Comparison of ENCODE assay signal across 1 cellular context in genomic region chr4:74097631-74098550, GRCh38.
TF ChIP-seq lines count a peak whose summit lies in the region.

No MANE protein-coding gene starts in this region.

TF ChIP-seq in K562, 482 proteins besides CTCF, POLR2A, EP300 and RAD21 (continued from another document and continues in another):
- TF ChIP-seq, protein P1, sequence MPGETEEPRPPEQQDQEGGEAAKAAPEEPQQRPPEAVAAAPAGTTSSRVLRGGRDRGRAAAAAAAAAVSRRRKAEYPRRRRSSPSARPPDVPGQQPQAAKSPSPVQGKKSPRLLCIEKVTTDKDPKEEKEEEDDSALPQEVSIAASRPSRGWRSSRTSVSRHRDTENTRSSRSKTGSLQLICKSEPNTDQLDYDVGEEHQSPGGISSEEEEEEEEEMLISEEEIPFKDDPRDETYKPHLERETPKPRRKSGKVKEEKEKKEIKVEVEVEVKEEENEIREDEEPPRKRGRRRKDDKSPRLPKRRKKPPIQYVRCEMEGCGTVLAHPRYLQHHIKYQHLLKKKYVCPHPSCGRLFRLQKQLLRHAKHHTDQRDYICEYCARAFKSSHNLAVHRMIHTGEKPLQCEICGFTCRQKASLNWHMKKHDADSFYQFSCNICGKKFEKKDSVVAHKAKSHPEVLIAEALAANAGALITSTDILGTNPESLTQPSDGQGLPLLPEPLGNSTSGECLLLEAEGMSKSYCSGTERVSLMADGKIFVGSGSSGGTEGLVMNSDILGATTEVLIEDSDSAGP (CRISPR knock-in tag; IDR thresholded peaks at IDR 0.05): no peak
- TF ChIP-seq C11orf30 (IDR thresholded peaks at IDR 0.05; ENCODE audit: low read depth) (peak; percentile 52; the same call in 1 of the 2 replicates), ZNF431 (CRISPR knock-in tag; IDR thresholded peaks at IDR 0.05) (no peak), SIRT6 (IDR thresholded peaks at IDR 0.05; ENCODE audit: low read depth, low read length) (no peak), AFF1 (IDR thresholded peaks at IDR 0.05; ENCODE audit: low read depth in 1 of 2, partially characterized antibody in 2 of 2) (peak in 1 of 2 experiments; percentile 19), ZNF589 (CRISPR knock-in tag; IDR thresholded peaks at IDR 0.05; ENCODE audit: low read depth) (peak; percentile 33; the same call in 1 of the 2 replicates), JUND (IDR thresholded peaks at IDR 0.05; ENCODE audit: borderline replicate concordance, low read depth, low read length) (no peak), JUND (tag; IDR thresholded peaks at IDR 0.05; ENCODE audit: borderline replicate concordance, low read depth, low read length) (no peak), GATA2 (CRISPR knock-in tag; IDR thresholded peaks at IDR 0.05) (no peak), ELF2 (CRISPR knock-in tag; IDR thresholded peaks at IDR 0.05) (no peak), HNRNPH1 (optimal IDR thresholded peaks at IDR 0.05; ENCODE audit: low read depth, low read length) (no peak), POLR2H (tag; IDR thresholded peaks at IDR 0.05; ENCODE audit: low read depth) (peak; percentile 46), U2AF2 (optimal IDR thresholded peaks at IDR 0.05; ENCODE audit: low read depth, low read length) (no peak), ZFPM2 (CRISPR knock-in tag; IDR thresholded peaks at IDR 0.05) (0 out of 2 replicates have a peak, but pooled peaks have one; percentile 19), MYNN (IDR thresholded peaks at IDR 0.05) (no peak), MYNN (CRISPR knock-in tag; IDR thresholded peaks at IDR 0.05) (no peak), MTA1 (IDR thresholded peaks at IDR 0.05; ENCODE audit: borderline replicate concordance) (no peak), ERF (CRISPR knock-in tag; IDR thresholded peaks at IDR 0.05) (0 out of 2 replicates have a peak, but pooled peaks have one; percentile 24), NEUROD1 (IDR thresholded peaks at IDR 0.05; ENCODE audit: borderline replicate concordance, low read depth, low read length, partially characterized antibody) (no peak), OTX1 (CRISPR knock-in tag; IDR thresholded peaks at IDR 0.05) (peak; percentile 67; the same call in 1 of the 2 replicates), SP1 (CRISPR knock-in tag; IDR thresholded peaks at IDR 0.05) (no peak; the same call in 1 of the 2 replicates), HNRNPUL1 (IDR thresholded peaks at IDR 0.05; ENCODE audit: low read length) (no peak), ZNF239 (CRISPR knock-in tag; IDR thresholded peaks at IDR 0.05) (no peak), SREBF1 (IDR thresholded peaks at IDR 0.05; ENCODE audit: borderline replicate concordance, low read depth, low read length) (no peak), SMC3 (conservative IDR thresholded peaks at IDR 0.05; ENCODE audit: insufficient read depth, low read depth, low read length) (no peak), MAZ (CRISPR knock-in tag; conservative IDR thresholded peaks at IDR 0.05 in 1 of 2, IDR thresholded peaks at IDR 0.05 in 1 of 2) (peak; percentile 13 to 49; a peak in 1 of 4 replicates), HDAC8 (tag; IDR thresholded peaks at IDR 0.05) (no peak), HSF4 (CRISPR knock-in tag; IDR thresholded peaks at IDR 0.05; ENCODE audit: borderline replicate concordance) (peak; percentile 30; the same call in 1 of the 2 replicates), ZNF224 (CRISPR knock-in tag; IDR thresholded peaks at IDR 0.05) (no peak), THRB (CRISPR knock-in tag; conservative IDR thresholded peaks at IDR 0.05) (peak; percentile 66), STAT6 (CRISPR knock-in tag; IDR thresholded peaks at IDR 0.05) (no peak), YY1 (IDR thresholded peaks at IDR 0.05; ENCODE audit: borderline replicate concordance in 1 of 3, control insufficient read depth in 1 of 3, extremely low read depth in 1 of 3, insufficient read depth in 3 of 3, insufficient read length in 1 of 3, insufficient replicate concordance in 2 of 3, low read depth in 1 of 3, low read length in 2 of 3) (peak in 1 of 3 experiments; percentile 69), ZNF512 (tag; IDR thresholded peaks at IDR 0.05) (no peak), NCOA6 (IDR thresholded peaks at IDR 0.05) (no peak), ARID2 (IDR thresholded peaks at IDR 0.05) (no peak), ZNF395 (CRISPR knock-in tag; IDR thresholded peaks at IDR 0.05) (peak; percentile 85), TBP (optimal IDR thresholded peaks at IDR 0.05; ENCODE audit: low read depth, low read length) (peak; percentile 10), ZEB2 (IDR thresholded peaks at IDR 0.05) (peak; percentile 37; the same call in 1 of the 2 replicates), DACH1 (IDR thresholded peaks at IDR 0.05; ENCODE audit: partially characterized antibody) (no peak), ATF1 (CRISPR knock-in tag; IDR thresholded peaks at IDR 0.05) (no peak), ATF1 (tag; IDR thresholded peaks at IDR 0.05) (no peak), NKRF (IDR thresholded peaks at IDR 0.05; ENCODE audit: borderline replicate concordance) (no peak), MECOM (CRISPR knock-in tag; IDR thresholded peaks at IDR 0.05) (peak; percentile 7; the same call in 1 of the 2 replicates), XRCC3 (IDR thresholded peaks at IDR 0.05) (no peak), MAFG (tag; conservative IDR thresholded peaks at IDR 0.05) (peak; percentile 46; the same call in 1 of the 2 replicates)
- TF ChIP-seq, protein P2, sequence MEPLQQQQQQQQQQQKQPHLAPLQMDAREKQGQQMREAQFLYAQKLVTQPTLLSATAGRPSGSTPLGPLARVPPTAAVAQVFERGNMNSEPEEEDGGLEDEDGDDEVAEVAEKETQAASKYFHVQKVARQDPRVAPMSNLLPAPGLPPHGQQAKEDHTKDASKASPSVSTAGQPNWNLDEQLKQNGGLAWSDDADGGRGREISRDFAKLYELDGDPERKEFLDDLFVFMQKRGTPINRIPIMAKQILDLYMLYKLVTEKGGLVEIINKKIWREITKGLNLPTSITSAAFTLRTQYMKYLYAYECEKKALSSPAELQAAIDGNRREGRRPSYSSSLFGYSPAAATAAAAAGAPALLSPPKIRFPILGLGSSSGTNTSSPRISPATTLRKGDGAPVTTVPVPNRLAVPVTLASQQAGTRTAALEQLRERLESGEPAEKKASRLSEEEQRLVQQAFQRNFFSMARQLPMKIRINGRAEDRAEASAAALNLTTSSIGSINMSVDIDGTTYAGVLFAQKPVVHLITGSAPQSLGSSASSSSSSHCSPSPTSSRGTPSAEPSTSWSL (CRISPR knock-in tag; IDR thresholded peaks at IDR 0.05; ENCODE audit: borderline replicate concordance): no peak
- TF ChIP-seq, protein P3, sequence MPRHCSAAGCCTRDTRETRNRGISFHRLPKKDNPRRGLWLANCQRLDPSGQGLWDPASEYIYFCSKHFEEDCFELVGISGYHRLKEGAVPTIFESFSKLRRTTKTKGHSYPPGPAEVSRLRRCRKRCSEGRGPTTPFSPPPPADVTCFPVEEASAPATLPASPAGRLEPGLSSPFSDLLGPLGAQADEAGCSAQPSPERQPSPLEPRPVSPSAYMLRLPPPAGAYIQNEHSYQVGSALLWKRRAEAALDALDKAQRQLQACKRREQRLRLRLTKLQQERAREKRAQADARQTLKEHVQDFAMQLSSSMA (CRISPR knock-in tag; IDR thresholded peaks at IDR 0.05): no peak
